Comparison of ENCODE assay signal across 8 cellular contexts in genomic region chr12:43836455-43836989, GRCh38. TPM values are rescaled to one million over a fixed set of nuclear protein-coding genes. Genes with fewer than 3 reads are reported as not detected.
DNase-seq lines count a peak whose midpoint lies in the region; ATAC-seq and TF ChIP-seq lines count a peak whose summit lies in the region.

No MANE protein-coding gene starts in this region.

- H3K36me3 Mint-ChIP-seq in Calu3 (ENCODE audit: insufficient read depth, unreplicated experiment): peaks cover 7% of the 10 kb centered on the region
- H3K36me3 Mint-ChIP-seq in IgD-negative memory B cell: no peaks in the 10 kb centered on the region

- peak; percentile 16 for ATAC-seq in GM21360 (IDR thresholded peaks at IDR 0.05; ENCODE audit: unreplicated experiment)
- ATAC-seq in HG03521 (IDR thresholded peaks at IDR 0.05; ENCODE audit: unreplicated experiment): no peak

- CTCF ChIA-PET in Calu3 (lab: Charles Lee): no interaction called here

- peak overlapping the region; percentile 62 for H3K4me3 Mint-ChIP-seq in Calu3 (ENCODE audit: low read depth, unreplicated experiment)
- H3K4me3 Mint-ChIP-seq in IgD-negative memory B cell: peak overlapping the region; percentile 87 to 93 (median 90)

- H3K27ac Mint-ChIP-seq in Calu3 (ENCODE audit: unreplicated experiment) (no peak overlapping the region), IgD-negative memory B cell (peak overlapping the region; percentile 83 to 94 (median 84))

- intact Hi-C loops in Calu3 (cut with micrococcal nuclease; ENCODE audit: unreplicated experiment): no loop called here

- no TSS peak for BruUV-seq in Calu3 (replicated peaks; lab: Mats Ljungman, UMichigan)

- H3K27ac ChIP-seq in skeletal muscle tissue (ENCODE audit: low read depth, low read length): peak overlapping the region; percentile 91

- DNase-seq in Calu3 (no peak), amniotic epithelial cell (ENCODE audit: low read depth) (peak; percentile 43)
- no peak for DNase-seq in central memory CD4-positive, alpha-beta T cell

- H3K4me3 ChIP-seq in iPS-11a (ENCODE audit: low read depth, low read length): peak overlapping the region; percentile 66
- H3K4me3 ChIP-seq in skeletal muscle tissue (ENCODE audit: low read length in 3 of 3): peak overlapping the region; percentile 70 to 84 (median 79)

- no peaks in the 10 kb centered on the region for H3K4me1 Mint-ChIP-seq in Calu3 (ENCODE audit: low read depth, unreplicated experiment)
- H3K4me1 Mint-ChIP-seq in IgD-negative memory B cell: peaks cover 6 to 15% (median 13%) of the 10 kb centered on the region in 3 donors

- no peak for TF ChIP-seq CTCF in Calu3 (IDR thresholded peaks at IDR 0.05; ENCODE audit: unreplicated experiment)

- H3K9me3 Mint-ChIP-seq in Calu3 (ENCODE audit: low read depth, unreplicated experiment) (no peaks in the 10 kb centered on the region), IgD-negative memory B cell (no peaks in the 10 kb centered on the region)

- no peaks in the 10 kb centered on the region for H3K36me3 ChIP-seq in skeletal muscle tissue (ENCODE audit: control insufficient read depth in 3 of 3, insufficient read depth in 3 of 3, low read length in 3 of 3)

- peaks cover 9 to 11% (median 11%) of the 10 kb centered on the region in 3 donors for H3K4me1 ChIP-seq in skeletal muscle tissue (ENCODE audit: control insufficient read depth in 3 of 3, insufficient read depth in 3 of 3, low read length in 3 of 3)

- peak overlapping the region; percentile 74 to 93 (median 91) for H3K9ac ChIP-seq in skeletal muscle tissue (ENCODE audit: low read depth in 1 of 3, low read length in 3 of 3)

- H3K27me3 Mint-ChIP-seq in Calu3 (ENCODE audit: unreplicated experiment): no peaks in the 10 kb centered on the region
- H3K27me3 Mint-ChIP-seq in IgD-negative memory B cell: no peaks in the 10 kb centered on the region

- no peaks in the 10 kb centered on the region for H3K9me3 ChIP-seq in skeletal muscle tissue (ENCODE audit: control insufficient read depth in 3 of 3, low read length in 3 of 3)

- H3K27me3 ChIP-seq in skeletal muscle tissue (ENCODE audit: control insufficient read depth in 3 of 3, insufficient read depth in 3 of 3, low read length in 3 of 3): no peaks in the 10 kb centered on the region

RNA-seq across cellular contexts. Expression of gene TMEM117, which starts 0.6 kb away (rescaled TPM):
- total RNA-seq in Calu3 (2022) (1.1 TPM in 2 replicates), skeletal muscle tissue (9.9 TPM)
- polyA plus RNA-seq in IgD-negative memory B cell: 4.4 TPM

RNA-seq across cellular contexts. Expression of gene TWF1, which starts 30.4 kb away (rescaled TPM):
- total RNA-seq in Calu3 (2022) (67.4 and 75.8 TPM in 2 replicates), skeletal muscle tissue (33.4 TPM)
- 22.3 TPM for polyA plus RNA-seq in IgD-negative memory B cell
